ENCODE assay signal across 21 cellular contexts in the genomic region with DNA sequence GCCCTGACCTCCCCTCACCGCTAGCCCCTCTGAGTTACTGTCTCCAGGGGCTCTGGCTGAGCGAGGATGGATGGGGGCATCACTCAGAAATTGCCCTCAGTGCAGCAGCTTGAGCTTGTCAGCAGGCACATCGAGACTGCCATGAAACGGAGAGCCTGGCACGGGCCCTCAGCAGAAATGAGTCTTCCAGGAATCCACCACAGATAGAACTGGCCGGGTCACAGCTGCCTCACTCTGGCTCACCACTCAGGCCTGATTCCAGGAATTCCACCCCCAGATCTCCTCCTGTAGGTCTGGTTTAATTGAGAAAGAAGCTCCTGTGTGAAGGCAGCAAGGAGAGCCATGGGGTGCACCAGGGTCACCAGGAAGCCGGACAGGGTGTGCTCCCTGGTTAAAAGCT.
DNase-seq lines count a peak whose midpoint lies in the region; ATAC-seq and TF ChIP-seq lines count a peak whose summit lies in the region.
"Had no signal": no experiment of that assay in that cellular context is flagged by ENCODE, and none has a peak within 500 bp of the region (broad histone marks: within the 10 kb centered on the region; RNA-seq: fewer than 3 reads in every experiment).

No MANE protein-coding gene starts in this region.

- 35 to 56% (median 45%) methylated on average over 4 to 7 of the region's 7 CpGs for WGBS in heart left ventricle, 4 donors

- TF ChIP-seq CTCF in heart left ventricle (IDR thresholded peaks at IDR 0.05), result no peak
- no peak for TF ChIP-seq CTCF in osteoblast (IDR thresholded peaks at IDR 0.05; ENCODE audit: extremely low read depth, low read depth, low read length)

- H4K20me1 ChIP-seq in osteoblast (ENCODE audit: insufficient read depth, low read length), result no peaks in the 10 kb centered on the region

- DNase-seq in AG08395 (ENCODE audit: low spot score), result peak; percentile 25
- peak; percentile 98 for DNase-seq in MG63
- DNase-seq in heart left ventricle, result peak in 4 of 5 donors; percentile 25 to 66 (median 50)
- peak; percentile 83 for DNase-seq in osteoblast (ENCODE audit: insufficient read length, low spot score, missing footprints)
- no peak for DNase-seq in activated CD8-positive, alpha-beta memory T cell treated with anti-CD3 and anti-CD28 coated beads for 24 hours
- DNase-seq in SW 1271 (lab: John Stamatoyannopoulos, UW), result no peak
- DNase-seq in HAP-1 (ENCODE audit: low spot score in 2 of 2), result no peak
- DNase-seq: CD8-positive, alpha-beta T cell; endodermal cell; immature natural killer cell; mammary epithelial cell; naive thymus-derived CD4-positive, alpha-beta T cell; NCI-H1105 treated with DMSO at 0.1 percent for 48 hours; NCI-H2171 treated with DMSO at 0.1 percent for 48 hours; SIG-M5; stimulated activated CD4-positive, alpha-beta T cell treated with anti-CD3 and anti-CD28 coated beads, Interleukin-4, amount 100 ng/mL, for 24 hours; T-helper 2 cell had no signal

- H3K4me1 ChIP-seq in heart left ventricle (peaks cover 0 to 7% (median 0%) of the 10 kb centered on the region in 12 donors), osteoblast (ENCODE audit: insufficient read depth, low read length) (peaks cover 7% of the 10 kb centered on the region), HAP-1 (no peaks in the 10 kb centered on the region)

- no peaks in the 10 kb centered on the region for H3K79me2 ChIP-seq in osteoblast (ENCODE audit: insufficient read depth, low read length)
- H3K79me2 ChIP-seq: parathyroid adenoma had no signal

- intact Hi-C loops in heart left ventricle (cut with DNase I), result loop anchor here in 3 of 10 donors (5.0 to 10.0 kb wide), 3 partner anchors 67 to 333 kb away; no protein-coding TSS in a partner anchor

- no peak for TF ChIP-seq POLR2A in heart left ventricle (IDR thresholded peaks at IDR 0.05)

- peak overlapping the region in 2 of 12 donors; percentile 30 to 54 for H3K27ac ChIP-seq in heart left ventricle
- H3K27ac ChIP-seq in osteoblast (ENCODE audit: low read depth, low read length), result no peak overlapping the region
- H3K27ac ChIP-seq: parathyroid adenoma, skin epidermis, VCaP had no signal

- H3K36me3 ChIP-seq in MG63 (no peaks in the 10 kb centered on the region), heart left ventricle (no peaks in the 10 kb centered on the region), osteoblast (ENCODE audit: insufficient read depth, low read length) (no peaks in the 10 kb centered on the region), HAP-1 (replicated peaks) (no peaks in the 10 kb centered on the region)

- H3K9me3 ChIP-seq in MG63 (peaks cover 5% of the 10 kb centered on the region; the same call in 1 of the 2 replicates), heart left ventricle (peaks cover 0 to 8% (median 0%) of the 10 kb centered on the region in 12 donors), osteoblast (ENCODE audit: low read depth, low read length) (no peaks in the 10 kb centered on the region), HAP-1 (no peaks in the 10 kb centered on the region)

- no peak overlapping the region for H2AFZ ChIP-seq in osteoblast (ENCODE audit: low read length)
- H2AFZ ChIP-seq: parathyroid adenoma had no signal

- in situ Hi-C loops in HAP-1 (cut with MboI; ENCODE audit: low sequenced_read_pairs), result no loop called here

- H3K27me3 ChIP-seq in MG63 (no peaks in the 10 kb centered on the region), heart left ventricle (no peaks in the 10 kb centered on the region), osteoblast (ENCODE audit: insufficient read depth, low read length) (peaks cover 39% of the 10 kb centered on the region), HAP-1 (ENCODE audit: low read depth) (no peaks in the 10 kb centered on the region)

- H3K4me3 ChIP-seq in MG63 (no peak overlapping the region), heart left ventricle (no peak overlapping the region), osteoblast (ENCODE audit: insufficient read depth, low read length) (no peak overlapping the region), HAP-1 (no peak overlapping the region)
- H3K4me3 ChIP-seq: skin epidermis had no signal

- peak; percentile 61 to 85 (median 80) for ATAC-seq in heart left ventricle
- ATAC-seq in HG03039 (IDR thresholded peaks at IDR 0.05; ENCODE audit: unreplicated experiment), result no peak
- ATAC-seq: CD8-positive, alpha-beta T cell; naive thymus-derived CD4-positive, alpha-beta T cell had no signal

- peak overlapping the region; percentile 40 for H3K4me2 ChIP-seq in osteoblast (ENCODE audit: insufficient read depth, low read length)

Comparison
In these comparisons a context has a peak if more than half of its experiments do, and no peak if none do; other contexts are left out.
1. DNase-seq: peak in AG08395 (single experiment), MG63 (single experiment), heart left ventricle (4 of 5) and osteoblast (single experiment); none in activated CD8-positive, alpha-beta memory T cell treated with anti-CD3 and anti-CD28 coated beads for 24 hours (single experiment), SW 1271 (0 of 2) and HAP-1 (0 of 2).